In the genomic region with DNA sequence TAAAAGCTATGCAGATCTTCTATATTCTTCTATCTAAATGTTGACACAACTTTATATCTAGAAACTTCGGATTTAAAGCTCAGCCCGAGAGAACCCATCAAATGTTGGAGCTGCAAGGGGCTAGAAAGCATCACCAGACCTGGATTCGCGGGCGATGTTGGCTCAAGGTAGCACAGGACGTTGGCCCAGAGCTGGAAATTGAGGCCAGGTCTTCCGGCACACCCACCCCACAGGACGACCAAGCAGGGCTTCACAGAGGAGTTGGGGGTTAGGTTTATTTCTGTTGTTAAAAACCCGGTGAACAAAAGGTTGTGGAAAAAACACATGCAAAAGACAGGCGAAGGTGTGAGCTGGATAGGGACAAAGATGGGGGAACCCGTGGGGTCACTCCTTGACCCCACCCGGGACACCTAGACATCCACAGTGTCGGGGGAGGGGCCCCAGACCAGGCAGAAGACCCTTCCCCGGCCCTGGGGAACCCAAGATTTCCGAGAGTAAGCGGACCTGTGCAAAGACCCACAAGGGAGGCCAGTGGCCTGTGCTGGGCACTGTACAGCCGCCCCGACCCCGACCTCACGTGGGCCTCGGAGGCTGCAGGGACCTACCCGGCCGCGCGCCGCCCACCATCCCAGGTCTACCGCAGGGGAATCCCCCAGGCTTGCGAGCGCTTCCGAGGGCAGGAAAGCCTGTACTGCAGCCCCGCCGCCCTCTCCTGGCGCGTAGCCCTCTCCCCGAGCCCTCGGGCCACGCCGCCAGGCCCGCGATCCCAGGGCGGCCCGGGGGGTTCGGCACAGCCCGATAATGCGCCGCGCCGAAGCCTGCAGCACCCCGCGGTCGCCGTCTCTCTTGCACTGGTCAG, we compare ENCODE assay signal across 8 cellular contexts. TPM values are rescaled to one million over a fixed set of nuclear protein-coding genes. Genes with fewer than 3 reads are reported as not detected.
A peak's percentile ranks its signal among the peaks of the same experiment; 100 is the strongest.
DNase-seq lines count a peak whose midpoint lies in the region; ATAC-seq lines count a peak whose summit lies in the region.

No MANE protein-coding gene starts in this region.

- WGBS in mesendoderm (ENCODE audit: extremely low coverage, insufficient coverage, low lambda C conversion rate) = no CpG with 5 or more reads among the region's 52 CpGs

- peak overlapping the region; percentile 80 for H3K27ac Mint-ChIP-seq in dendritic cell treated with granulocyte-macrophage colony-stimulating factor and Interleukin-4, amounts not matched to agents 40 ng/mL and 50 ng/mL, for 4 days

- no peaks in the 10 kb centered on the region for H3K79me2 ChIP-seq in mesendoderm (ENCODE audit: control insufficient read depth, insufficient read depth, low read length)

- H3K18ac ChIP-seq in mesendoderm (ENCODE audit: low read length) = no peak overlapping the region

- H2BK120ac ChIP-seq in mesendoderm (ENCODE audit: low read depth, low read length) = no peak overlapping the region

- peak; percentile 27 for ATAC-seq in HG03108 (IDR thresholded peaks at IDR 0.05; ENCODE audit: unreplicated experiment)
- ATAC-seq in activated CD4-positive, CD25-positive, alpha-beta regulatory T cell treated with anti-CD3 and anti-CD28 coated beads, Interleukin-2, amount 50 U/mL, for 24 hours = peak; percentile 3 to 8

- H3K36me3 ChIP-seq in mesendoderm (ENCODE audit: control insufficient read depth, insufficient read depth, low read length) = no peaks in the 10 kb centered on the region

- DNase-seq in NCI-H345 (lab: John Stamatoyannopoulos, UW) (peak; percentile 57), NCI-H345 treated with DMSO at 0.1 percent for 48 hours (lab: John Stamatoyannopoulos, UW; ENCODE audit: unreplicated experiment) (no peak), mesendoderm (no peak), superior temporal gyrus (ENCODE audit: extremely low spot score) (no peak)
- DNase-seq in stimulated activated CD8-positive, alpha-beta memory T cell treated with anti-CD3 and anti-CD28 coated beads, Interleukin-4, amount 100 ng/mL, for 24 hours (ENCODE audit: low read depth) = peak; percentile 61

- peak overlapping the region; percentile 34 for H3K4me2 ChIP-seq in mesendoderm (ENCODE audit: low read length)

- no peak overlapping the region for H2BK15ac ChIP-seq in mesendoderm (replicated peaks; ENCODE audit: low read depth)

- H4K8ac ChIP-seq in mesendoderm (ENCODE audit: low read depth, low read length) = no peak overlapping the region

- peak overlapping the region; percentile 15 for H3K23ac ChIP-seq in mesendoderm (ENCODE audit: low read length)

- no peaks in the 10 kb centered on the region for H3K27me3 ChIP-seq in mesendoderm (ENCODE audit: insufficient read depth, low read length, poor library complexity)

- H2AK5ac ChIP-seq in mesendoderm (ENCODE audit: low read length) = no peak overlapping the region

- H4K5ac ChIP-seq in mesendoderm (ENCODE audit: low read length) = no peak overlapping the region

- peaks cover 2% of the 10 kb centered on the region for H3K4me1 ChIP-seq in mesendoderm (ENCODE audit: control insufficient read depth, low read depth, low read length)

- H3K4ac ChIP-seq in mesendoderm (ENCODE audit: low read depth, low read length) = no peak overlapping the region

- peak overlapping the region; percentile 91 for H3K56ac ChIP-seq in mesendoderm (ENCODE audit: low read length)

- H3K4me3 ChIP-seq in mesendoderm (ENCODE audit: low read length) = peak overlapping the region; percentile 80

- H3K27ac ChIP-seq in mesendoderm (ENCODE audit: low read depth, low read length) = peak overlapping the region; percentile 60

- intact Hi-C loops in dendritic cell treated with granulocyte-macrophage colony-stimulating factor and Interleukin-4, amounts not matched to agents 40 ng/mL and 50 ng/mL, for 4 days (cut with micrococcal nuclease) = loop anchor here (2.0 kb wide), 1 partner anchor 31 kb away; no protein-coding TSS in a partner anchor

- H3K4me1 Mint-ChIP-seq in dendritic cell treated with granulocyte-macrophage colony-stimulating factor and Interleukin-4, amounts not matched to agents 40 ng/mL and 50 ng/mL, for 4 days (ENCODE audit: low read depth) = peaks cover 27% of the 10 kb centered on the region

- peaks cover 2% of the 10 kb centered on the region for H3K79me1 ChIP-seq in mesendoderm (ENCODE audit: low read length)

- H3K9ac ChIP-seq in mesendoderm (ENCODE audit: low read length) = peak overlapping the region; percentile 80

- peaks cover 6% of the 10 kb centered on the region for H3K27me3 Mint-ChIP-seq in dendritic cell treated with granulocyte-macrophage colony-stimulating factor and Interleukin-4, amounts not matched to agents 40 ng/mL and 50 ng/mL, for 4 days

- peaks cover 30% of the 10 kb centered on the region for H3K36me3 Mint-ChIP-seq in dendritic cell treated with granulocyte-macrophage colony-stimulating factor and Interleukin-4, amounts not matched to agents 40 ng/mL and 50 ng/mL, for 4 days (ENCODE audit: low read depth)

- H2BK5ac ChIP-seq in mesendoderm (ENCODE audit: low read length) = no peak overlapping the region

- H3K4me3 Mint-ChIP-seq in dendritic cell treated with granulocyte-macrophage colony-stimulating factor and Interleukin-4, amounts not matched to agents 40 ng/mL and 50 ng/mL, for 4 days = peak overlapping the region; percentile 91

- no peaks in the 10 kb centered on the region for H3K9me3 Mint-ChIP-seq in dendritic cell treated with granulocyte-macrophage colony-stimulating factor and Interleukin-4, amounts not matched to agents 40 ng/mL and 50 ng/mL, for 4 days

RNA-seq across cellular contexts. Expression of a gene that starts 1.8 kb away (rescaled TPM):
- 24.5 TPM for polyA plus RNA-seq in mesendoderm (2013, experiment 1 of 2)
- 24.9 TPM for polyA plus RNA-seq in mesendoderm (2013, experiment 2 of 2)

RNA-seq across cellular contexts. Expression of a gene that starts 16.9 kb away (rescaled TPM):
- 33.1 TPM for polyA plus RNA-seq in mesendoderm (2013, experiment 1 of 2)
- 33.0 TPM for polyA plus RNA-seq in mesendoderm (2013, experiment 2 of 2)

RNA-seq across cellular contexts. Expression of a gene that starts 21.8 kb away (rescaled TPM):
- 795 TPM for polyA plus RNA-seq in mesendoderm (2013, experiment 1 of 2)
- polyA plus RNA-seq in mesendoderm (2013, experiment 2 of 2) = 787 TPM

RNA-seq across cellular contexts. Expression of a gene that starts 28.8 kb away (rescaled TPM):
- 3.4 TPM for polyA plus RNA-seq in mesendoderm (2013, experiment 1 of 2)
- 3.3 TPM for polyA plus RNA-seq in mesendoderm (2013, experiment 2 of 2)

RNA-seq across cellular contexts. Expression of a gene that starts 36.9 kb away (rescaled TPM):
- polyA plus RNA-seq in mesendoderm (2013, experiment 1 of 2) = 2.0 TPM
- polyA plus RNA-seq in mesendoderm (2013, experiment 2 of 2) = 2.3 TPM

Comparison
In these comparisons a context has a peak if more than half of its experiments do, and no peak if none do; other contexts are left out.
1. DNase-seq: peak in NCI-H345 (single experiment) and stimulated activated CD8-positive, alpha-beta memory T cell treated with anti-CD3 and anti-CD28 coated beads, Interleukin-4, amount 100 ng/mL, for 24 hours (single experiment); none in NCI-H345 treated with DMSO at 0.1 percent for 48 hours (single experiment), mesendoderm (single experiment) and superior temporal gyrus (single experiment).